1 cellular context compared by ENCODE assay signal in the genomic region with DNA sequence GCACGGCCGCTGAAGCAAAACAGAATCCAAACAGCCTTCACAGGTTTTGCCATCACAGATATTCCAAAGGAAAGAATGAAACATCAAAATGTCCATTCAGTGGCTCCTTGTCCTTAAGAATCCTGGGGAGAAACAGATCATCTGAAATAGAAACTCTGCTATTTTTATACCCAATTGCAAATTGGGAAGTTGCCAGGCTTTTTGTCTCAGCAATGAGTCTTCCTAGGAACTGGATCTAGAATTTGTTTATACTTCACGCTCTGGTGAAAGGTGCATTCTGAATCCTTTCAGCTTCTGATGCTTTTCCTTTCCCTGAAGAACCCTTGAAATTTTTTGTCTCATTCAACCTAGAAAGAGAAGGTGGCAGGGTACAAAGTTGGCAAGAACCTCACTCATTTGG.
TF ChIP-seq lines count a peak whose summit lies in the region.

No MANE protein-coding gene starts in this region.

TF ChIP-seq in GM23338, 12 proteins besides CTCF, POLR2A, EP300 and RAD21 (continued from another document):
- TF ChIP-seq REST (IDR thresholded peaks at IDR 0.05; ENCODE audit: unreplicated experiment) (no peak), ZNF462 (CRISPR knock-in tag; IDR thresholded peaks at IDR 0.05) (no peak), ETS1 (IDR thresholded peaks at IDR 0.05) (no peak), ZNF331 (CRISPR knock-in tag; IDR thresholded peaks at IDR 0.05; ENCODE audit: low read depth) (no peak), EZH2phosphoT487 (IDR thresholded peaks at IDR 0.05; ENCODE audit: unreplicated experiment) (no peak), EZH2 (IDR thresholded peaks at IDR 0.05; ENCODE audit: low read depth, unreplicated experiment) (no peak), ZNF114 (CRISPR knock-in tag; IDR thresholded peaks at IDR 0.05) (no peak)
